18 cellular contexts compared by ENCODE assay signal in genomic region chr16:28131210-28131609, GRCh38.
DNase-seq lines count a peak whose midpoint lies in the region; ATAC-seq, FAIRE-seq and TF ChIP-seq lines count a peak whose summit lies in the region.
"Had no signal": no experiment of that assay in that cellular context is flagged by ENCODE, and none has a peak within 500 bp of the region (broad histone marks: within the 10 kb centered on the region; RNA-seq: fewer than 3 reads in every experiment).

No MANE protein-coding gene starts in this region.

- in situ Hi-C loops in HepG2 (cut with HindIII; ENCODE audit: extremely low pct_ligation_motif_present, low pct_unique_long_range_greater_than_20kb): no loop called here

- peaks cover 0 to 16% (median 7%) of the 10 kb centered on the region in 4 donors for H3K4me1 ChIP-seq in liver (ENCODE audit: control insufficient read depth in 4 of 4, insufficient read depth in 4 of 4, low read length in 3 of 4)
- H3K4me1 ChIP-seq in HepG2 (ENCODE audit: insufficient read depth, low read length): no peaks in the 10 kb centered on the region
- peaks cover 0 to 18% (median 6%) of the 10 kb centered on the region in 3 donors for H3K4me1 ChIP-seq in esophagus squamous epithelium
- peaks cover 23% of the 10 kb centered on the region for H3K4me1 ChIP-seq in vagina
- H3K4me1 ChIP-seq: gastrocnemius medialis, pancreas, SJCRH30 had no signal

- no peak for TF ChIP-seq CTCF in liver (IDR thresholded peaks at IDR 0.05; ENCODE audit: low read depth, low read length, missing input control)
- no peak for TF ChIP-seq CTCF in HepG2 (CRISPR knock-in tag; IDR thresholded peaks at IDR 0.05)
- TF ChIP-seq CTCF in esophagus squamous epithelium (IDR thresholded peaks at IDR 0.05): no peak
- TF ChIP-seq CTCF in vagina (IDR thresholded peaks at IDR 0.05): no peak

- WGBS in liver: 94% methylated on average over 6 of the region's 6 CpGs
- 98% methylated on average over 6 of the region's 6 CpGs for WGBS in HepG2 (ENCODE audit: low lambda C conversion rate)
- 68 to 73% methylated on average over 3 to 6 of the region's 6 CpGs for WGBS in esophagus squamous epithelium, 2 donors

- no peak overlapping the region for H3K4me3 ChIP-seq in liver (ENCODE audit: low read depth in 1 of 3, low read length in 3 of 3)
- no peak overlapping the region for H3K4me3 ChIP-seq in HepG2 (replicated peaks in 1 of 3; ENCODE audit: insufficient read depth in 1 of 3, low read depth in 2 of 3, low read length in 3 of 3)
- no peak overlapping the region for H3K4me3 ChIP-seq in esophagus squamous epithelium
- no peak overlapping the region for H3K4me3 ChIP-seq in vagina
- H3K4me3 ChIP-seq: cardiac muscle cell, gastrocnemius medialis, pancreas, SJCRH30, testis had no signal

- no peaks in the 10 kb centered on the region for H3K79me2 ChIP-seq in HepG2 (ENCODE audit: insufficient read depth, low read length)

- ATAC-seq in HepG2 (no peak), GM18870 (IDR thresholded peaks at IDR 0.05; ENCODE audit: unreplicated experiment) (no peak), GM19455 (IDR thresholded peaks at IDR 0.05; ENCODE audit: unreplicated experiment) (no peak), HG03280 (IDR thresholded peaks at IDR 0.05; ENCODE audit: unreplicated experiment) (no peak)
- ATAC-seq: gastrocnemius medialis had no signal

- H3K36me3 ChIP-seq in liver (ENCODE audit: control insufficient read depth in 4 of 4, insufficient read depth in 3 of 4, low read depth in 1 of 4, low read length in 3 of 4): peaks cover 8 to 45% (median 34%) of the 10 kb centered on the region in 4 donors
- H3K36me3 ChIP-seq in HepG2 (replicated peaks in 1 of 2; ENCODE audit: control insufficient read depth in 1 of 2, insufficient read depth in 2 of 2, low read length in 2 of 2): peaks cover 34 to 97% of the 10 kb centered on the region in 2 experiments
- H3K36me3 ChIP-seq in esophagus squamous epithelium: peaks cover 0 to 99% (median 12%) of the 10 kb centered on the region in 3 donors
- H3K36me3 ChIP-seq in vagina: peaks cover 0 to 31% of the 10 kb centered on the region in 2 donors

- intact Hi-C loops in HepG2 (cut with micrococcal nuclease; ENCODE audit: unreplicated experiment): no loop called here
- intact Hi-C loops in esophagus squamous epithelium (cut with DNase I): no loop called here
- intact Hi-C loops in posterior vena cava (cut with DNase I): loop anchor here in 1 of 2 donors (10.0 kb wide), 1 partner anchor 74 kb away; no protein-coding TSS in a partner anchor
- intact Hi-C loops in vagina (cut with DNase I): no loop called here

- FAIRE-seq in HepG2 (lab: Jason Lieb, UNC): no peak
- FAIRE-seq: pancreas had no signal

- H3K4me2 ChIP-seq in HepG2 (ENCODE audit: low read depth, low read length): no peak overlapping the region

- BruUV-seq in HepG2 (replicated peaks; lab: Mats Ljungman, UMichigan): no TSS peak

- TF ChIP-seq POLR2A in HepG2 (IDR thresholded peaks at IDR 0.05; ENCODE audit: insufficient read depth in 1 of 2, low read depth in 2 of 2, low read length in 2 of 2) (no peak), esophagus squamous epithelium (IDR thresholded peaks at IDR 0.05) (no peak), vagina (IDR thresholded peaks at IDR 0.05) (no peak)

- H2AFZ ChIP-seq in HepG2 (ENCODE audit: low read length): no peak overlapping the region

- H3K27me3 ChIP-seq in liver (ENCODE audit: control insufficient read depth in 4 of 4, insufficient read depth in 4 of 4, low read length in 3 of 4) (no peaks in the 10 kb centered on the region), HepG2 (ENCODE audit: control insufficient read depth in 1 of 2, insufficient read depth in 2 of 2, low read length in 2 of 2) (no peaks in the 10 kb centered on the region), esophagus squamous epithelium (no peaks in the 10 kb centered on the region), vagina (no peaks in the 10 kb centered on the region)
- H3K27me3 ChIP-seq: cardiac muscle cell, gastrocnemius medialis, pancreas, SJCRH30, testis had no signal

- POLR2A ChIA-PET in HepG2 (lab: Yijun Ruan, JAX): no interaction called here

- TF ChIP-seq RAD21 in liver (IDR thresholded peaks at IDR 0.05) (no peak), HepG2 (CRISPR knock-in tag; IDR thresholded peaks at IDR 0.05) (no peak)

- CTCF ChIA-PET in HepG2 (lab: Yijun Ruan, JAX; ENCODE audit: low intra/inter-chr PET ratio, low total read pairs): no interaction called here

- DNase-seq in HepG2 (ENCODE audit: low spot score) (no peak), esophagus squamous epithelium (lab: John Stamatoyannopoulos, UW) (no peak), posterior vena cava (ENCODE audit: low spot score) (peak; percentile 82), vagina (ENCODE audit: extremely low spot score in 2 of 2) (no peak)
- DNase-seq: activated CD4-positive, alpha-beta T cell treated with anti-CD3 and anti-CD28 coated beads, Interleukin-2, amount 50 U/mL, for 48 hours; activated effector memory CD4-positive, alpha-beta T cell treated with anti-CD3 and anti-CD28 coated beads, Interleukin-2, amount 50 U/mL, for 16 hours; gastrocnemius medialis; Karpas-422; NCI-H1417 treated with DMSO at 0.1 percent for 48 hours; NCI-H226; pancreas; SJCRH30; testis had no signal

- H3K27ac ChIP-seq in liver (ENCODE audit: low read depth in 1 of 2, low read length in 2 of 2): peak overlapping the region; percentile 52 to 53
- H3K27ac ChIP-seq in HepG2 (ENCODE audit: extremely low read length, insufficient read depth, low read length): no peak overlapping the region
- peak overlapping the region; percentile 16 to 78 (median 59) for H3K27ac ChIP-seq in esophagus squamous epithelium
- H3K27ac ChIP-seq in vagina: peak overlapping the region; percentile 67
- H3K27ac ChIP-seq: cardiac muscle cell, gastrocnemius medialis, pancreas, SJCRH30 had no signal

- H3K9me3 ChIP-seq in liver (ENCODE audit: control insufficient read depth in 4 of 4, low read length in 3 of 4): no peaks in the 10 kb centered on the region
- no peaks in the 10 kb centered on the region for H3K9me3 ChIP-seq in HepG2 (ENCODE audit: low read length)
- no peaks in the 10 kb centered on the region for H3K9me3 ChIP-seq in esophagus squamous epithelium
- H3K9me3 ChIP-seq in vagina: no peaks in the 10 kb centered on the region
- H3K9me3 ChIP-seq: gastrocnemius medialis, pancreas, SJCRH30, testis had no signal

- TF ChIP-seq EP300 in HepG2 (IDR thresholded peaks at IDR 0.05; ENCODE audit: low read depth in 2 of 2, low read length in 2 of 2) (no peak), HepG2 (CRISPR knock-in tag; IDR thresholded peaks at IDR 0.05; ENCODE audit: borderline replicate concordance) (no peak)

- H4K20me1 ChIP-seq in HepG2 (ENCODE audit: insufficient read depth, low read length): no peaks in the 10 kb centered on the region

- H3K9ac ChIP-seq in liver (ENCODE audit: low read depth in 1 of 2, low read length in 2 of 2): no peak overlapping the region
- H3K9ac ChIP-seq in HepG2 (ENCODE audit: insufficient read depth, low read depth, low read length): no peak overlapping the region

TF ChIP-seq in liver, 16 proteins besides CTCF, POLR2A, EP300 and RAD21 (continues in another document):
- no peak for TF ChIP-seq RXRA (IDR thresholded peaks at IDR 0.05)
- TF ChIP-seq, protein P1, sequence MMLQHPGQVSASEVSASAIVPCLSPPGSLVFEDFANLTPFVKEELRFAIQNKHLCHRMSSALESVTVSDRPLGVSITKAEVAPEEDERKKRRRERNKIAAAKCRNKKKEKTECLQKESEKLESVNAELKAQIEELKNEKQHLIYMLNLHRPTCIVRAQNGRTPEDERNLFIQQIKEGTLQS (IDR thresholded peaks at IDR 0.05): no peak
- TF ChIP-seq ZBTB33 (IDR thresholded peaks at IDR 0.05): no peak
- no peak for TF ChIP-seq HNF4G (IDR thresholded peaks at IDR 0.05)

TF ChIP-seq in HepG2, 621 proteins besides CTCF, POLR2A, EP300 and RAD21:
- no peak for TF ChIP-seq ZNF749 (CRISPR knock-in tag; IDR thresholded peaks at IDR 0.05; ENCODE audit: borderline replicate concordance)
- TF ChIP-seq IRF2 (CRISPR knock-in tag; IDR thresholded peaks at IDR 0.05): no peak
- no peak for TF ChIP-seq FOXM1 (CRISPR knock-in tag; IDR thresholded peaks at IDR 0.05)
- TF ChIP-seq HNRNPK (IDR thresholded peaks at IDR 0.05; ENCODE audit: low read depth, low read length, poor library complexity, severe bottlenecking): no peak
- no peak for TF ChIP-seq MAFK (conservative IDR thresholded peaks at IDR 0.05 in 1 of 2, IDR thresholded peaks at IDR 0.05 in 1 of 2; ENCODE audit: low read length in 2 of 2)
- no peak for TF ChIP-seq ZNF878 (CRISPR knock-in tag; IDR thresholded peaks at IDR 0.05)
- no peak for TF ChIP-seq NR2F2 (IDR thresholded peaks at IDR 0.05; ENCODE audit: borderline replicate concordance, low read depth)
- TF ChIP-seq ZNF670 (CRISPR knock-in tag; IDR thresholded peaks at IDR 0.05; ENCODE audit: borderline replicate concordance): no peak
- TF ChIP-seq RCOR2 (CRISPR knock-in tag; IDR thresholded peaks at IDR 0.05): no peak
- TF ChIP-seq, protein P2, sequence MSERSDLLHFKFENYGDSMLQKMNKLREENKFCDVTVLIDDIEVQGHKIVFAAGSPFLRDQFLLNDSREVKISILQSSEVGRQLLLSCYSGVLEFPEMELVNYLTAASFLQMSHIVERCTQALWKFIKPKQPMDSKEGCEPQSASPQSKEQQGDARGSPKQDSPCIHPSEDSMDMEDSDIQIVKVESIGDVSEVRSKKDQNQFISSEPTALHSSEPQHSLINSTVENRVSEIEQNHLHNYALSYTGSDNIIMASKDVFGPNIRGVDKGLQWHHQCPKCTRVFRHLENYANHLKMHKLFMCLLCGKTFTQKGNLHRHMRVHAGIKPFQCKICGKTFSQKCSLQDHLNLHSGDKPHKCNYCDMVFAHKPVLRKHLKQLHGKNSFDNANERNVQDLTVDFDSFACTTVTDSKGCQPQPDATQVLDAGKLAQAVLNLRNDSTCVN (CRISPR knock-in tag; IDR thresholded peaks at IDR 0.05; ENCODE audit: borderline replicate concordance): no peak
